Comparison of ENCODE assay signal across 8 cellular contexts in genomic region chr13:75695908-75696307, GRCh38. TPM values are rescaled to one million over a fixed set of nuclear protein-coding genes. Genes with fewer than 3 reads are reported as not detected.
A peak's percentile ranks its signal among the peaks of the same experiment; 100 is the strongest.
DNase-seq lines count a peak whose midpoint lies in the region; ATAC-seq and TF ChIP-seq lines count a peak whose summit lies in the region.
"Not testable (repeated sequence)": the region's sequence is repeated elsewhere in the genome, so short reads cannot be mapped to it uniquely, and the experiment has no call there.

No MANE protein-coding gene starts in this region.

- H3K4me1 Mint-ChIP-seq in HFFc6 (ENCODE audit: low read depth) = peaks cover 87% of the 10 kb centered on the region
- not testable (repeated sequence) for H3K4me1 Mint-ChIP-seq in activated naive CD8-positive, alpha-beta T cell treated with anti-CD3 and anti-CD28 coated beads for 36 hours; stimulated activated naive CD8-positive, alpha-beta T cell treated with anti-CD3 and anti-CD28 coated beads, Interleukin-15, amount 100 ng/mL, for 72 hours

- peak overlapping the region; percentile 28; the same call in 1 of the 2 replicates for H3K4me3 Mint-ChIP-seq in HFFc6
- H3K4me3 Mint-ChIP-seq in activated naive CD8-positive, alpha-beta T cell treated with anti-CD3 and anti-CD28 coated beads for 36 hours; stimulated activated naive CD8-positive, alpha-beta T cell treated with anti-CD3 and anti-CD28 coated beads, Interleukin-15, amount 100 ng/mL, for 72 hours: not testable (repeated sequence)

- ATAC-seq in stimulated activated naive CD8-positive, alpha-beta T cell treated with anti-CD3 and anti-CD28 coated beads, Interleukin-15, amount 100 ng/mL, for 72 hours = not testable (repeated sequence)

- peaks cover 31% of the 10 kb centered on the region for H3K27me3 Mint-ChIP-seq in HFFc6 (ENCODE audit: insufficient read depth)
- not testable (repeated sequence) for H3K27me3 Mint-ChIP-seq in activated naive CD8-positive, alpha-beta T cell treated with anti-CD3 and anti-CD28 coated beads for 36 hours; stimulated activated naive CD8-positive, alpha-beta T cell treated with anti-CD3 and anti-CD28 coated beads, Interleukin-15, amount 100 ng/mL, for 72 hours

- TF ChIP-seq CTCF in HFFc6 (IDR thresholded peaks at IDR 0.05) = peak; percentile 96

- H3K36me3 Mint-ChIP-seq in HFFc6 (ENCODE audit: low read depth) = peaks cover 64% of the 10 kb centered on the region
- not testable (repeated sequence) for H3K36me3 Mint-ChIP-seq in activated naive CD8-positive, alpha-beta T cell treated with anti-CD3 and anti-CD28 coated beads for 36 hours

- DNase-seq in ELF-1 (ENCODE audit: low read depth, low spot score) (peak; percentile 76), HFFc6 (peak; percentile 52), NCI-H146 treated with DMSO at 0.1 percent for 48 hours (lab: John Stamatoyannopoulos, UW; ENCODE audit: unreplicated experiment) (peak; percentile 45), T-helper 2 cell (peak; percentile 20 to 62 (median 50)), globus pallidus (ENCODE audit: low spot score) (peak; percentile 64), occipital lobe (lab: John Stamatoyannopoulos, UW) (peak; percentile 18)
- DNase-seq in activated naive CD8-positive, alpha-beta T cell treated with anti-CD3 and anti-CD28 coated beads for 36 hours = peak; percentile 48
- DNase-seq in stimulated activated naive CD8-positive, alpha-beta T cell treated with anti-CD3 and anti-CD28 coated beads, Interleukin-15, amount 100 ng/mL, for 72 hours = peak; percentile 56

- peaks cover 10% of the 10 kb centered on the region; the same call in 1 of the 2 replicates for H3K9me3 Mint-ChIP-seq in HFFc6
- not testable (repeated sequence) for H3K9me3 Mint-ChIP-seq in activated naive CD8-positive, alpha-beta T cell treated with anti-CD3 and anti-CD28 coated beads for 36 hours; stimulated activated naive CD8-positive, alpha-beta T cell treated with anti-CD3 and anti-CD28 coated beads, Interleukin-15, amount 100 ng/mL, for 72 hours

- peak overlapping the region; percentile 69 for H3K27ac Mint-ChIP-seq in HFFc6
- H3K27ac Mint-ChIP-seq in activated naive CD8-positive, alpha-beta T cell treated with anti-CD3 and anti-CD28 coated beads for 36 hours; stimulated activated naive CD8-positive, alpha-beta T cell treated with anti-CD3 and anti-CD28 coated beads, Interleukin-15, amount 100 ng/mL, for 72 hours: not testable (repeated sequence)

RNA-seq across cellular contexts. Expression of gene LMO7, which starts 59.8 kb away (rescaled TPM):
- total RNA-seq in HFFc6 (2021; fragmentation: NEBNext Ultra II Directional; extraction: Animal tissue kit (Norgen Biotek cat#: 25700)) = 100 to 1,000 TPM; 682 to 843 (median 813) TPM
- total RNA-seq in activated naive CD8-positive, alpha-beta T cell treated with anti-CD3 and anti-CD28 coated beads for 36 hours = 10 to 100 TPM; 14.1 to 15.7 TPM
- total RNA-seq in occipital lobe = 132 TPM

Comparison
In these comparisons a context has a peak if more than half of its experiments do, and no peak if none do; other contexts are left out.
1. DNase-seq: peak in every context shown above with its lines; median percentile 76 in ELF-1; 64 in globus pallidus; 56 in stimulated activated naive CD8-positive, alpha-beta T cell treated with anti-CD3 and anti-CD28 coated beads, Interleukin-15, amount 100 ng/mL, for 72 hours; 52 in HFFc6; 50 in T-helper 2 cell; 48 in activated naive CD8-positive, alpha-beta T cell treated with anti-CD3 and anti-CD28 coated beads for 36 hours; 45 in NCI-H146 treated with DMSO at 0.1 percent for 48 hours; 18 in occipital lobe.